Comparison of ENCODE assay signal across 8 cellular contexts in genomic region chr15:92886815-92887214, GRCh38. TPM values are rescaled to one million over a fixed set of nuclear protein-coding genes. Genes with fewer than 3 reads are reported as not detected.
DNase-seq lines count a peak whose midpoint lies in the region; ATAC-seq and TF ChIP-seq lines count a peak whose summit lies in the region.
"Had no signal": no experiment of that assay in that cellular context is flagged by ENCODE, and none has a peak within 500 bp of the region (broad histone marks: within the 10 kb centered on the region; RNA-seq: fewer than 3 reads in every experiment).

No MANE protein-coding gene starts in this region.

- peak overlapping the region; percentile 98 for H3K27ac Mint-ChIP-seq in activated T-helper 1 cell treated with anti-CD3 and anti-CD28 coated beads, Interleukin-12 subunit alpha, Interleukin-12 subunit beta, Interleukin-2, Interleukin-4 antibody, amounts not matched to agents 30 ng/mL and 10 ng/mL and 1 ng/mL, durations not matched to agents 14 hours and 24 hours and 36 hours

- no peak for DNase-seq in activated T-helper 1 cell treated with anti-CD3 and anti-CD28 coated beads, Interleukin-12 subunit alpha, Interleukin-12 subunit beta, Interleukin-2, Interleukin-4 antibody, amounts not matched to agents 30 ng/mL and 10 ng/mL and 1 ng/mL, durations not matched to agents 14 hours and 24 hours and 36 hours (ENCODE audit: low spot score)
- no peak for DNase-seq in fibroblast of villous mesenchyme (ENCODE audit: low read depth)
- DNase-seq in NCI-H1436 treated with DMSO at 0.1 percent for 48 hours (lab: John Stamatoyannopoulos, UW) = no peak
- DNase-seq: nucleus accumbens had no signal

- no peak overlapping the region for H3K9ac ChIP-seq in HUES48 (ENCODE audit: low read depth, low read length)

- peaks cover 63% of the 10 kb centered on the region for H3K4me1 Mint-ChIP-seq in activated T-helper 1 cell treated with anti-CD3 and anti-CD28 coated beads, Interleukin-12 subunit alpha, Interleukin-12 subunit beta, Interleukin-2, Interleukin-4 antibody, amounts not matched to agents 30 ng/mL and 10 ng/mL and 1 ng/mL, durations not matched to agents 14 hours and 24 hours and 36 hours (ENCODE audit: low read depth)

- peaks cover 12% of the 10 kb centered on the region for H3K4me1 ChIP-seq in HUES48 (ENCODE audit: control insufficient read depth, insufficient read depth, low read length)

- H3K9me3 ChIP-seq in HUES48 (ENCODE audit: control insufficient read depth, insufficient read depth, low read length) = no peaks in the 10 kb centered on the region

- H3K4me3 ChIP-seq in HUES48 (ENCODE audit: low read depth, low read length) (0 out of 2 replicates have a peak overlapping the region, but pooled peaks have one; percentile 21), fibroblast of villous mesenchyme (ENCODE audit: low read depth, low read length) (peak overlapping the region; percentile 94), skin epidermis (peak overlapping the region in 5 of 7 experiments; percentile 82 to 88 (median 84))

- intact Hi-C loops in activated T-helper 1 cell treated with anti-CD3 and anti-CD28 coated beads, Interleukin-12 subunit alpha, Interleukin-12 subunit beta, Interleukin-2, Interleukin-4 antibody, amounts not matched to agents 30 ng/mL and 10 ng/mL and 1 ng/mL, durations not matched to agents 14 hours and 24 hours and 36 hours (cut with micrococcal nuclease) = loop anchor here (10.0 kb wide), 1 partner anchor 1952 kb away; the partner anchor contains the start of genes HDDC3 and UNC45A

- peak overlapping the region; percentile 97 for H3K4me3 Mint-ChIP-seq in activated T-helper 1 cell treated with anti-CD3 and anti-CD28 coated beads, Interleukin-12 subunit alpha, Interleukin-12 subunit beta, Interleukin-2, Interleukin-4 antibody, amounts not matched to agents 30 ng/mL and 10 ng/mL and 1 ng/mL, durations not matched to agents 14 hours and 24 hours and 36 hours

- H3K27me3 Mint-ChIP-seq in activated T-helper 1 cell treated with anti-CD3 and anti-CD28 coated beads, Interleukin-12 subunit alpha, Interleukin-12 subunit beta, Interleukin-2, Interleukin-4 antibody, amounts not matched to agents 30 ng/mL and 10 ng/mL and 1 ng/mL, durations not matched to agents 14 hours and 24 hours and 36 hours (ENCODE audit: insufficient read depth) = no peaks in the 10 kb centered on the region

- H3K27me3 ChIP-seq in HUES48 (ENCODE audit: control insufficient read depth, insufficient read depth, low read length) = no peaks in the 10 kb centered on the region

- TF ChIP-seq CTCF in fibroblast of villous mesenchyme (IDR thresholded peaks at IDR 0.05; ENCODE audit: insufficient read depth, low read depth, low read length) = no peak

- no peak for ATAC-seq in HG03159 (IDR thresholded peaks at IDR 0.05; ENCODE audit: unreplicated experiment)
- no peak for ATAC-seq in GM19455 (IDR thresholded peaks at IDR 0.05; ENCODE audit: unreplicated experiment)

- H3K27ac ChIP-seq in HUES48 (ENCODE audit: low read depth, low read length) (peak overlapping the region; percentile 9), skin epidermis (peak overlapping the region in 16 of 21 experiments; percentile 2 to 100 (median 100))

- H3K36me3 Mint-ChIP-seq in activated T-helper 1 cell treated with anti-CD3 and anti-CD28 coated beads, Interleukin-12 subunit alpha, Interleukin-12 subunit beta, Interleukin-2, Interleukin-4 antibody, amounts not matched to agents 30 ng/mL and 10 ng/mL and 1 ng/mL, durations not matched to agents 14 hours and 24 hours and 36 hours (ENCODE audit: low read depth) = peaks cover 65% of the 10 kb centered on the region

- H3K36me3 ChIP-seq in HUES48 (ENCODE audit: control insufficient read depth, insufficient read depth, low read length) = peaks cover 72% of the 10 kb centered on the region

- no peaks in the 10 kb centered on the region for H3K9me3 Mint-ChIP-seq in activated T-helper 1 cell treated with anti-CD3 and anti-CD28 coated beads, Interleukin-12 subunit alpha, Interleukin-12 subunit beta, Interleukin-2, Interleukin-4 antibody, amounts not matched to agents 30 ng/mL and 10 ng/mL and 1 ng/mL, durations not matched to agents 14 hours and 24 hours and 36 hours

RNA-seq across cellular contexts. Expression of gene CHD2, which starts 13.3 kb away (rescaled TPM):
- 102 and 104 TPM in 2 replicates for total RNA-seq in activated T-helper 1 cell treated with anti-CD3 and anti-CD28 coated beads, Interleukin-12 subunit alpha, Interleukin-12 subunit beta, Interleukin-2, Interleukin-4 antibody, amounts not matched to agents 30 ng/mL and 10 ng/mL and 1 ng/mL, durations not matched to agents 14 hours and 24 hours and 36 hours
- total RNA-seq in fibroblast of villous mesenchyme = 85.7 and 102 TPM in 2 replicates

Comparison
In these comparisons a context has a peak if more than half of its experiments do, and no peak if none do; other contexts are left out.
1. H3K4me3 ChIP-seq: peak in every context shown above with its lines; median percentile 94 in fibroblast of villous mesenchyme; 84 in skin epidermis; 21 in HUES48.